ENCODE assay signal across 23 cellular contexts in the genomic region with DNA sequence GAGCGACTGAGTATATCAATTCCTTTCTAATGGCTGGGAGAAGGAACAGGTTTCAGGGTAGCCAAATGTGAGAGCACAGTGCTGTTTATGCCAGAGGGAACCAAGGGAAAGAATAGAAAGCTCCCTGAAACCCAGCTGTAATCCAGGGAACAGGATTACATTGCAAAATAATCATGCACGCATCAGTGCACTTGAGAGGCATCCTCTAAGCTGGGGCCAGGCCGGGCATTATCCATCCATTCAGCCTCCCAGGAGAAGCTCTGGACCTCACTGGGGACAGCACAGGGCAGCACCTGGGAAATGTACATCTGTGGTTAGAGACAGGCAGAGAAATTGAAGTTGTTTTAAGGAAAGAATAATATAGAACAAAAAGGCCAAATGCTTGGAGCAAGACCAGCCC.
DNase-seq lines count a peak whose midpoint lies in the region; TF ChIP-seq lines count a peak whose summit lies in the region.
"Had no signal": no experiment of that assay in that cellular context is flagged by ENCODE, and none has a peak within 500 bp of the region (broad histone marks: within the 10 kb centered on the region; RNA-seq: fewer than 3 reads in every experiment).

No MANE protein-coding gene starts in this region.

- no peaks in the 10 kb centered on the region for H3K9me3 ChIP-seq in MM.1S (replicated peaks; ENCODE audit: insufficient read depth, low read length)
- H3K9me3 ChIP-seq: HAP-1 had no signal

- H3K27ac Mint-ChIP-seq in glutamatergic neuron (ENCODE audit: unreplicated experiment), result peak overlapping the region; percentile 59
- H3K27ac Mint-ChIP-seq: CD14-positive monocyte, IgD-negative memory B cell had no signal

- peak; percentile 82 for DNase-seq in DMS79 treated with DMSO at 0.1 percent for 48 hours (lab: John Stamatoyannopoulos, UW)
- DNase-seq in NCI-H2107 treated with DMSO at 0.1 percent for 48 hours (lab: John Stamatoyannopoulos, UW; ENCODE audit: unreplicated experiment), result peak; percentile 72
- peak; percentile 70 for DNase-seq in NCI-H510A treated with DMSO at 0.1 percent for 48 hours (lab: John Stamatoyannopoulos, UW)
- peak; percentile 40 for DNase-seq in glutamatergic neuron
- no peak for DNase-seq in retina
- no peak for DNase-seq in MM.1S
- no peak for DNase-seq in substantia nigra (lab: John Stamatoyannopoulos, UW)
- DNase-seq: ACHN, COR-L47, DMS 273 treated with DMSO at 0.1 percent for 48 hours, GDM1, GM23248, Karpas-422, NCI-H1048, NCI-H1694, NCI-H69, PC-3, T-helper 1 cell, T1000 had no signal

- no peak overlapping the region for H3K9ac ChIP-seq in MM.1S (ENCODE audit: low read length)
- H3K9ac ChIP-seq: GM23248 had no signal

- no peak overlapping the region for H3K4me3 ChIP-seq in MM.1S (ENCODE audit: low read length)
- H3K4me3 ChIP-seq: GM23248, HAP-1 had no signal

- no peaks in the 10 kb centered on the region for H3K27me3 ChIP-seq in MM.1S (replicated peaks; ENCODE audit: insufficient read depth, low read length)

- H3F3A ChIP-seq in MM.1S (ENCODE audit: insufficient read depth, low read length), result no peaks in the 10 kb centered on the region

- H3K27me3 Mint-ChIP-seq in glutamatergic neuron (ENCODE audit: unreplicated experiment), result peaks cover 2% of the 10 kb centered on the region

- H3K27ac ChIP-seq in MM.1S (ENCODE audit: low read length) (no peak overlapping the region), substantia nigra (ENCODE audit: low read depth, low read length, poor library complexity, severe bottlenecking) (no peak overlapping the region)
- H3K27ac ChIP-seq: GM23248, RWPE1 had no signal

- H2AFZ ChIP-seq in MM.1S (ENCODE audit: low read length), result no peak overlapping the region
- H2AFZ ChIP-seq: GM23248 had no signal

- no peaks in the 10 kb centered on the region for H3K9me3 Mint-ChIP-seq in glutamatergic neuron (ENCODE audit: unreplicated experiment)

- H3K9me2 ChIP-seq in MM.1S (replicated peaks; ENCODE audit: insufficient read depth, low read length), result no peaks in the 10 kb centered on the region

- H3K36me3 ChIP-seq in MM.1S (replicated peaks; ENCODE audit: insufficient read depth, low read length), result no peaks in the 10 kb centered on the region
- H3K36me3 ChIP-seq: HAP-1 had no signal

- TF ChIP-seq CTCF in glutamatergic neuron (IDR thresholded peaks at IDR 0.05; ENCODE audit: partially characterized antibody, unreplicated experiment), result no peak
- TF ChIP-seq CTCF in MM.1S (IDR thresholded peaks at IDR 0.05; ENCODE audit: low read length), result no peak

- H3K79me2 ChIP-seq in MM.1S (ENCODE audit: low read length), result no peaks in the 10 kb centered on the region

- no peaks in the 10 kb centered on the region for H3K36me3 Mint-ChIP-seq in glutamatergic neuron (ENCODE audit: unreplicated experiment)
- H3K36me3 Mint-ChIP-seq: CD14-positive monocyte, IgD-negative memory B cell had no signal

- no peak overlapping the region for H3K4me3 Mint-ChIP-seq in glutamatergic neuron (ENCODE audit: unreplicated experiment)
- H3K4me3 Mint-ChIP-seq: CD14-positive monocyte, IgD-negative memory B cell had no signal

- no peaks in the 10 kb centered on the region for H3K4me1 ChIP-seq in MM.1S (ENCODE audit: low read length)
- H3K4me1 ChIP-seq: HAP-1 had no signal

- no peak overlapping the region for H3K4me2 ChIP-seq in MM.1S (ENCODE audit: low read depth, low read length)

- peaks cover 25% of the 10 kb centered on the region for H3K4me1 Mint-ChIP-seq in glutamatergic neuron (ENCODE audit: low read depth, unreplicated experiment)
- H3K4me1 Mint-ChIP-seq: CD14-positive monocyte had no signal

- no peaks in the 10 kb centered on the region for H4K20me1 ChIP-seq in MM.1S (ENCODE audit: insufficient read depth, low read length)

Comparison
In these comparisons a context has a peak if more than half of its experiments do, and no peak if none do; other contexts are left out.
1. DNase-seq: peak in DMS79 treated with DMSO at 0.1 percent for 48 hours (single experiment), NCI-H2107 treated with DMSO at 0.1 percent for 48 hours (single experiment), NCI-H510A treated with DMSO at 0.1 percent for 48 hours (single experiment) and glutamatergic neuron (single experiment); none in retina (single experiment), MM.1S (single experiment) and substantia nigra (0 of 49).